In the genomic region with DNA sequence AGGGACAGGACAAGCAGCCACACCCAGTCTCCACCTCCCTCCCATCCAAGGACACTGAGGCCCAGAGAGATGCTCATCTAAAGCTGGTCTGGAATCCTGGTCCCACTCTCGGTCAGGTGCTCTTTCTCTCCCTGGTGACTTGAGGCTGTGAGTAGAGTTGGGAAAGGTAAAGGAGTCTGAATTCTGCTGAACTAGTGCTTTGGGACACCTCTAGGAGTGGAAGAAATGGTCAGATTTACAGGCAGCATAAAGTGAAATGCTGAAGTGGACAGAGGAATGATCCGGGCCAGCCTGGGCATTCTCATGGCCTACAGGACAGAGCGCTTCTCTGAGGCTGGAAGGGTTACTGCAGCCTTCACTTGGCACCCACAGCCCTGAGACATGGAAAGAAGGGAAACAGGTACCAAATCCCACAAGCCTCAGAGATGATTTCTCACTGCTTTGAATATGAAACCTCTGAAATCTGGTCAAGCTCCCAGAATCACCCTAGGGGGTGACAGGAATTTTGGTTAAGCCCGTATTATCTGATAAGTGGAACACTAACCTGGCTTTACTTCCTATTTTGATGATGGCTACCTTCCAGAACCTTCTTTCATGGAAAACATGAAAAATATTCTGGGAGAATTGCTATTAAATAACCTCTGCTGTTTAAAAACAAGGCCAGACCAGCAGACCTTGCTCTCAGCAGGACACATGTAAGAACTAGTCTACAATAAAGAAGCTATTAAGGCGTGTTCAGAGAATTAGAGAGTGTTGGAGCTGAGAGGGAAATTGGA, we compare ENCODE assay signal across 15 cellular contexts.
A peak's percentile ranks its signal among the peaks of the same experiment; 100 is the strongest.
DNase-seq lines count a peak whose midpoint lies in the region; ATAC-seq, FAIRE-seq and TF ChIP-seq lines count a peak whose summit lies in the region.
"Had no signal": no experiment of that assay in that cellular context is flagged by ENCODE, and none has a peak within 500 bp of the region (broad histone marks: within the 10 kb centered on the region; RNA-seq: fewer than 3 reads in every experiment).

No MANE protein-coding gene starts in this region.

- dilution Hi-C loops in keratinocyte (cut with MboI; ENCODE audit: extremely low pct_ligation_motif_present, low sequenced_read_pairs) = no loop called here

- peak overlapping the region in 9 of 11 experiments; percentile 58 to 90 (median 73); a peak in 16 of 22 replicates for H3K27ac ChIP-seq in BLaER1 treated with 17β-estradiol and CSF1 and Interleukin-3, amounts not matched to agents 10 nM and 100 nM
- H3K27ac ChIP-seq in body of pancreas = peak overlapping the region in 3 of 4 donors; percentile 55 to 64 (median 61)
- H3K27ac ChIP-seq in keratinocyte (ENCODE audit: control insufficient read depth, insufficient read depth, low read length) = no peak overlapping the region
- peak overlapping the region; percentile 52 for H3K27ac ChIP-seq in skeletal muscle tissue (ENCODE audit: low read depth, low read length)

- WGBS in body of pancreas, 2 donors = 67 to 71% methylated on average over 5 of the region's 5 CpGs

- H3K4me2 ChIP-seq in BLaER1 treated with 17β-estradiol and CSF1 and Interleukin-3, amounts not matched to agents 10 nM and 100 nM = peak overlapping the region; percentile 52 to 94 (median 80)
- H3K4me2 ChIP-seq in keratinocyte (ENCODE audit: control insufficient read depth, extremely low read depth, insufficient read depth, low read depth, low read length) = no peak overlapping the region

- H3K9me1 ChIP-seq in keratinocyte (ENCODE audit: control insufficient read depth, extremely low read depth, insufficient read depth, low read length) = no peaks in the 10 kb centered on the region

- H3K27me3 ChIP-seq in BLaER1 treated with 17β-estradiol and CSF1 and Interleukin-3, amounts not matched to agents 10 nM and 100 nM = no peaks in the 10 kb centered on the region
- H3K27me3 ChIP-seq in body of pancreas (no peaks in the 10 kb centered on the region), keratinocyte (ENCODE audit: control insufficient read depth, extremely low read depth, insufficient read depth, low read length) (no peaks in the 10 kb centered on the region), skeletal muscle tissue (ENCODE audit: control insufficient read depth in 3 of 3, insufficient read depth in 3 of 3, low read length in 3 of 3) (no peaks in the 10 kb centered on the region)
- H3K27me3 ChIP-seq: SJCRH30 had no signal

- no peak overlapping the region for H3K4me3 ChIP-seq in BLaER1 treated with 17β-estradiol and CSF1 and Interleukin-3, amounts not matched to agents 10 nM and 100 nM
- no peak overlapping the region for H3K4me3 ChIP-seq in body of pancreas
- H3K4me3 ChIP-seq in keratinocyte (ENCODE audit: control insufficient read depth in 2 of 3, extremely low read depth in 1 of 3, insufficient read depth in 2 of 3, low read depth in 1 of 3, low read length in 3 of 3) = no peak overlapping the region
- H3K4me3 ChIP-seq in skeletal muscle tissue (ENCODE audit: low read length in 3 of 3) = no peak overlapping the region
- H3K4me3 ChIP-seq: psoas muscle, SJCRH30 had no signal

- intact Hi-C loops in body of pancreas (cut with DNase I) = no loop called here

- H3K79me2 ChIP-seq in keratinocyte (ENCODE audit: control insufficient read depth, insufficient read depth, low read length) = no peaks in the 10 kb centered on the region

- H3K9me3 ChIP-seq in BLaER1 treated with 17β-estradiol and CSF1 and Interleukin-3, amounts not matched to agents 10 nM and 100 nM (replicated peaks in 1 of 11) = no peaks in the 10 kb centered on the region
- H3K9me3 ChIP-seq in body of pancreas (no peaks in the 10 kb centered on the region), keratinocyte (ENCODE audit: control insufficient read depth, low read depth, low read length) (peaks cover 3% of the 10 kb centered on the region), skeletal muscle tissue (ENCODE audit: control insufficient read depth in 3 of 3, low read length in 3 of 3) (no peaks in the 10 kb centered on the region)
- H3K9me3 ChIP-seq: psoas muscle, SJCRH30 had no signal

- TF ChIP-seq CTCF in body of pancreas (IDR thresholded peaks at IDR 0.05) (no peak), keratinocyte (optimal IDR thresholded peaks at IDR 0.05 in 1 of 3, IDR thresholded peaks at IDR 0.05 in 1 of 3, conservative IDR thresholded peaks at IDR 0.05 in 1 of 3; ENCODE audit: extremely low read depth in 1 of 3, insufficient read depth in 2 of 3, low read length in 3 of 3) (peak in 2 of 3 experiments; percentile 13 to 17)

- in situ Hi-C loops in ACHN (cut with HindIII; ENCODE audit: low pct_ligation_motif_present, low pct_unique_long_range_greater_than_20kb, low sequenced_read_pairs) = no loop called here

- TF ChIP-seq POLR2A in body of pancreas (IDR thresholded peaks at IDR 0.05) = no peak

- ATAC-seq in body of pancreas (peak; percentile 28), GM19023 (IDR thresholded peaks at IDR 0.05; ENCODE audit: unreplicated experiment) (no peak), HG02763 (IDR thresholded peaks at IDR 0.05; ENCODE audit: unreplicated experiment) (no peak)
- ATAC-seq: activated CD4-positive, alpha-beta T cell treated with anti-CD3 and anti-CD28 coated beads for 36 hours had no signal

- H3K36me3 ChIP-seq in BLaER1 treated with 17β-estradiol and CSF1 and Interleukin-3, amounts not matched to agents 10 nM and 100 nM = no peaks in the 10 kb centered on the region
- H3K36me3 ChIP-seq in body of pancreas (replicated peaks in 1 of 2; ENCODE audit: insufficient read depth in 1 of 2, low read depth in 2 of 2) (no peaks in the 10 kb centered on the region), keratinocyte (ENCODE audit: control insufficient read depth in 2 of 2, extremely low read depth in 1 of 2, insufficient read depth in 2 of 2, low read length in 2 of 2) (no peaks in the 10 kb centered on the region), skeletal muscle tissue (ENCODE audit: control insufficient read depth in 3 of 3, insufficient read depth in 3 of 3, low read length in 3 of 3) (no peaks in the 10 kb centered on the region)
- H3K36me3 ChIP-seq: SJCRH30 had no signal

- peaks cover 74 to 94% (median 78%) of the 10 kb centered on the region in 10 experiments for H3K4me1 ChIP-seq in BLaER1 treated with 17β-estradiol and CSF1 and Interleukin-3, amounts not matched to agents 10 nM and 100 nM
- H3K4me1 ChIP-seq in body of pancreas (peaks cover 54% of the 10 kb centered on the region), keratinocyte (ENCODE audit: control insufficient read depth, extremely low read depth, insufficient read depth, low read length) (peaks cover 61% of the 10 kb centered on the region), skeletal muscle tissue (ENCODE audit: control insufficient read depth in 3 of 3, insufficient read depth in 3 of 3, low read length in 3 of 3) (peaks cover 26 to 30% (median 28%) of the 10 kb centered on the region in 3 donors)

- H4K20me1 ChIP-seq in BLaER1 treated with 17β-estradiol and CSF1 and Interleukin-3, amounts not matched to agents 10 nM and 100 nM = no peaks in the 10 kb centered on the region
- H4K20me1 ChIP-seq in keratinocyte (ENCODE audit: control insufficient read depth, extremely low read depth, insufficient read depth, low read length) = no peaks in the 10 kb centered on the region

- FAIRE-seq in keratinocyte (lab: Jason Lieb, UNC) = peak; percentile 13

- peak in 1 of 4 donors; percentile 26 for DNase-seq in body of pancreas
- DNase-seq in keratinocyte (ENCODE audit: low read depth, low spot score) = no peak
- DNase-seq in T-helper 1 cell = no peak
- DNase-seq in ACHN = no peak
- DNase-seq: activated CD4-positive, alpha-beta T cell treated with anti-CD3 and anti-CD28 coated beads for 36 hours; activated effector memory CD4-positive, alpha-beta T cell treated with anti-CD3 and anti-CD28 coated beads, Interleukin-2, amount 50 U/mL, for 16 hours; C1 segment of cervical spinal cord; GF-D8; NCI-H69 had no signal

- H2AFZ ChIP-seq in keratinocyte (ENCODE audit: control insufficient read depth, low read length) = no peak overlapping the region

- H3K9ac ChIP-seq in BLaER1 treated with 17β-estradiol and CSF1 and Interleukin-3, amounts not matched to agents 10 nM and 100 nM = peak overlapping the region in 6 of 11 experiments; percentile 29 to 71 (median 62); a peak in 8 of 22 replicates
- H3K9ac ChIP-seq in keratinocyte (ENCODE audit: control insufficient read depth, extremely low read depth, insufficient read depth, low read length) (no peak overlapping the region), skeletal muscle tissue (ENCODE audit: low read depth in 1 of 3, low read length in 3 of 3) (no peak overlapping the region)

Comparison
In these comparisons a context has a peak if more than half of its experiments do, and no peak if none do; other contexts are left out.
1. H3K9ac ChIP-seq: peak in BLaER1 treated with 17β-estradiol and CSF1 and Interleukin-3, amounts not matched to agents 10 nM and 100 nM (6 of 11); none in keratinocyte (single experiment) and skeletal muscle tissue (0 of 3).
2. CTCF ChIP-seq: peak in keratinocyte (2 of 3); none in body of pancreas (0 of 7).